8 cellular contexts compared by ENCODE assay signal in the genomic region with DNA sequence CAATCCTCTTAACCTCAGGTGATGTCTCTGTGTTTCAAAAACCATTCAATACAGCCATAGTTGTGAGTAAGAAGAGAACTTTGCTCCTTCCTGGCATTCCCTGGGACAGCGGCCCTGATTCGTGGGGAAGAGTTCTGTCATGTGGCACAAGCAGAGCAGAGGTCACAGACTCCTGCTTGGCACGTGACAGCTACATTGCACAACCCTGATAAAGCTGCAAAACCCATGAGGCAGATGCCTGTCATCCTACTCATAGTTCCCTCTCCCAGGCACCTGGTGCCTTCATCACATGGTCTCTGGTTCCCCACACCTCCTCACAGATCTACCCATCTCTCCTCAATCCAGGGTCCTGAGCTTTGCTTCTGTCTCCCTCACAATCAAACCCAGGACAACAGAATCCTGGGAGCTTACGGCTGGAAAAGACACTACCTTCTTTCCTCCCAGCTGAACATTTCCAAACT.
DNase-seq lines count a peak whose midpoint lies in the region; ATAC-seq and TF ChIP-seq lines count a peak whose summit lies in the region.
"Had no signal": no experiment of that assay in that cellular context is flagged by ENCODE, and none has a peak within 500 bp of the region (broad histone marks: within the 10 kb centered on the region; RNA-seq: fewer than 3 reads in every experiment).

No MANE protein-coding gene starts in this region.

- TF ChIP-seq CTCF in lower leg skin (IDR thresholded peaks at IDR 0.05) (no peak), type B pancreatic cell (conservative IDR thresholded peaks at IDR 0.05) (no peak)

- ATAC-seq in HG03460 (IDR thresholded peaks at IDR 0.05; ENCODE audit: unreplicated experiment) (no peak), GM21717 (IDR thresholded peaks at IDR 0.05; ENCODE audit: unreplicated experiment) (no peak)
- ATAC-seq: Panc1 had no signal

- H3K9me3 ChIP-seq in MG63: no peaks in the 10 kb centered on the region

- H3K27me3 ChIP-seq in MG63: no peaks in the 10 kb centered on the region

- no peak for TF ChIP-seq POLR2A in lower leg skin (IDR thresholded peaks at IDR 0.05)

- peak overlapping the region; percentile 32 for H3K4me3 Mint-ChIP-seq in type B pancreatic cell

- 42 to 64% methylated on average over 4 of the region's 4 CpGs for WGBS in lower leg skin, 2 donors

- peak overlapping the region; percentile 63 for H3K27ac Mint-ChIP-seq in type B pancreatic cell

- H3K9me3 Mint-ChIP-seq in type B pancreatic cell: peaks cover 4% of the 10 kb centered on the region

- H3K27me3 Mint-ChIP-seq in type B pancreatic cell: no peaks in the 10 kb centered on the region

- intact Hi-C loops in lower leg skin (cut with DNase I; ENCODE audit: low total_unique reads): no loop called here

- DNase-seq in MG63: peak; percentile 7
- DNase-seq in fibroblast of gingiva (ENCODE audit: low read depth): peak; percentile 75
- DNase-seq in lower leg skin (ENCODE audit: low spot score in 2 of 2): peak; percentile 69 to 94
- DNase-seq in type B pancreatic cell (ENCODE audit: extremely low spot score, unreplicated experiment): no peak
- DNase-seq in epidermal melanocyte (ENCODE audit: insufficient read length, low spot score): no peak

- H3K4me3 ChIP-seq in MG63 (no peak overlapping the region), lower leg skin (ENCODE audit: low read depth, poor library complexity, severe bottlenecking) (no peak overlapping the region)

- H3K36me3 Mint-ChIP-seq in type B pancreatic cell: peaks cover 77% of the 10 kb centered on the region

- peaks cover 44% of the 10 kb centered on the region for H3K36me3 ChIP-seq in MG63

- H3K4me1 Mint-ChIP-seq in type B pancreatic cell (ENCODE audit: unreplicated experiment): peaks cover 54% of the 10 kb centered on the region

Comparison
In these comparisons a context has a peak if more than half of its experiments do, and no peak if none do; other contexts are left out.
1. DNase-seq: peak in MG63 (single experiment), fibroblast of gingiva (single experiment) and lower leg skin (2 of 2); none in type B pancreatic cell (single experiment) and epidermal melanocyte (single experiment).